In genomic region chr1:230979389-230979716, GRCh38 we compare ENCODE assay signal across 8 cellular contexts. TPM values are rescaled to one million over a fixed set of nuclear protein-coding genes. Genes with fewer than 3 reads are reported as not detected.
A peak's percentile ranks its signal among the peaks of the same experiment; 100 is the strongest.
DNase-seq lines count a peak whose midpoint lies in the region; ATAC-seq and TF ChIP-seq lines count a peak whose summit lies in the region.

No MANE protein-coding gene starts in this region.

- H3K4me1 ChIP-seq in A673 (ENCODE audit: insufficient read depth, low read length, poor library complexity, severe bottlenecking), result peaks cover 15% of the 10 kb centered on the region
- H3K4me1 ChIP-seq in HUES48 (ENCODE audit: control insufficient read depth, insufficient read depth, low read length), result peaks cover 10% of the 10 kb centered on the region; the same call in 1 of the 2 replicates
- peaks cover 49% of the 10 kb centered on the region for H3K4me1 ChIP-seq in mononuclear cell (ENCODE audit: insufficient read depth, low read length)

- H3K9me3 ChIP-seq in A673 (ENCODE audit: low read depth, low read length, poor library complexity, severe bottlenecking) (no peaks in the 10 kb centered on the region), HUES48 (ENCODE audit: control insufficient read depth, insufficient read depth, low read length) (no peaks in the 10 kb centered on the region), mononuclear cell (ENCODE audit: low read depth, low read length) (no peaks in the 10 kb centered on the region)

- TSS peak; percentile 73 for BruUV-seq in A673 (replicated peaks; lab: Mats Ljungman, UMichigan)

- no peak for TF ChIP-seq CTCF in A673 (conservative IDR thresholded peaks at IDR 0.05; ENCODE audit: low read depth, low read length)

- intact Hi-C loops in A673 (cut with micrococcal nuclease; ENCODE audit: unreplicated experiment), result no loop called here

- no peak for DNase-seq in A673 (ENCODE audit: low spot score)
- no peak for DNase-seq in caudate nucleus (lab: John Stamatoyannopoulos, UW)
- no peak for DNase-seq in GM19240 (ENCODE audit: insufficient read length, low spot score)
- no peak for DNase-seq in kidney tubule cell (ENCODE audit: low spot score)
- no peak for DNase-seq in NCI-H2029 (lab: John Stamatoyannopoulos, UW)

- peak overlapping the region; percentile 32 for H3K27ac ChIP-seq in A673 (ENCODE audit: low read depth, low read length, poor library complexity, severe bottlenecking)
- no peak overlapping the region for H3K27ac ChIP-seq in HUES48 (ENCODE audit: low read depth, low read length)
- H3K27ac ChIP-seq in caudate nucleus (ENCODE audit: low read depth, low read length), result peak overlapping the region; percentile 4

- peaks cover 11% of the 10 kb centered on the region for H3K36me3 ChIP-seq in A673 (ENCODE audit: insufficient read depth, low read length, poor library complexity, severe bottlenecking)
- H3K36me3 ChIP-seq in HUES48 (ENCODE audit: control insufficient read depth, insufficient read depth, low read length), result no peaks in the 10 kb centered on the region; the same call in 1 of the 2 replicates

- H3K4me3 ChIP-seq in A673 (ENCODE audit: low read depth, low read length, poor library complexity, severe bottlenecking) (peak overlapping the region; percentile 65), HUES48 (ENCODE audit: low read depth, low read length) (peak overlapping the region; percentile 91), mononuclear cell (ENCODE audit: low read length) (peak overlapping the region; percentile 67)

- CTCF ChIA-PET in A673 (lab: Charles Lee), result no interaction called here

- no peak for ATAC-seq in HG03460 (IDR thresholded peaks at IDR 0.05; ENCODE audit: unreplicated experiment)

- POLR2A ChIA-PET in A673 (lab: Charles Lee; ENCODE audit: low non-redundant PET), result no interaction called here

- H3K27me3 ChIP-seq in A673 (replicated peaks; ENCODE audit: insufficient read depth, low read depth, low read length, poor library complexity) (no peaks in the 10 kb centered on the region), HUES48 (ENCODE audit: control insufficient read depth, insufficient read depth, low read length) (peaks cover 34% of the 10 kb centered on the region), mononuclear cell (ENCODE audit: insufficient read depth, low read length) (no peaks in the 10 kb centered on the region)

- H3K9ac ChIP-seq in HUES48 (ENCODE audit: low read depth, low read length), result no peak overlapping the region

RNA-seq across cellular contexts. Expression of gene ARV1, which starts 0.5 kb away (rescaled TPM):
- total RNA-seq in A673 (2021), result 27.1 and 27.3 TPM in 2 replicates
- total RNA-seq in mononuclear cell, result 2.3 TPM

RNA-seq across cellular contexts. Expression of gene TTC13, which starts 0.7 kb away (rescaled TPM):
- total RNA-seq in A673 (2021) (28.9 and 30.1 TPM in 2 replicates), mononuclear cell (24.6 TPM)
